1 cellular context compared by ENCODE assay signal in the genomic region with DNA sequence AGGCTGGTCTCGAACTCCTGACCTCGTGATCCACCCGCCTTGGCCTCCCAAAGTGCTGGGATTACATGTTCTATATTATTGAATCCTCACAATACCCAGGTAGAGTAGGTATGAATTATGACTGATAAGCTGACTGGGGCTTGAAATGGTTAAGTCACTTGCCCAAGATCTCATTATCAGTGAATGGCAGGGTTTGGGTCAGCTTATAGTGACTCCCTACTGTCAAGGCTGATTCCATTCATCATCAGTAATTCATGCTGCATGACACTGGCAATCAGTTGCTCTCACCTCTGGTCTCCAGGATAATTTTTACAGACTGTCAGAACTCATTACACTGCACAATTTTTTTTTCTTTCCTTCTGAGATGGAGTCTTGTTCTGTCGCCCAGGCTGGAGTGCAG.
A peak's percentile ranks its signal among the peaks of the same experiment; 100 is the strongest.
TF ChIP-seq lines count a peak whose summit lies in the region.

No MANE protein-coding gene starts in this region.

TF ChIP-seq in K562, 482 proteins besides CTCF, POLR2A, EP300 and RAD21 (continued from another document and continues in another):
- TF ChIP-seq ZBTB17 (CRISPR knock-in tag; IDR thresholded peaks at IDR 0.05) (no peak), ZBTB7A (IDR thresholded peaks at IDR 0.05; ENCODE audit: borderline replicate concordance, control insufficient read depth, low read depth, low read length) (no peak), ILK (tag; IDR thresholded peaks at IDR 0.05; ENCODE audit: borderline replicate concordance, low read depth) (no peak), SMARCA5 (IDR thresholded peaks at IDR 0.05) (no peak), MXI1 (IDR thresholded peaks at IDR 0.05; ENCODE audit: low read depth, low read length) (no peak), ZSCAN29 (IDR thresholded peaks at IDR 0.05) (no peak; the same call in 1 of the 2 replicates), ZC3H8 (IDR thresholded peaks at IDR 0.05) (no peak), IFI16 (CRISPR knock-in tag; IDR thresholded peaks at IDR 0.05) (no peak), KLF10 (CRISPR knock-in tag; IDR thresholded peaks at IDR 0.05) (no peak), RHOXF2B (CRISPR knock-in tag; conservative IDR thresholded peaks at IDR 0.05) (no peak), ZC3H11A (IDR thresholded peaks at IDR 0.05; ENCODE audit: low read depth, low read length) (no peak), ZNF644 (tag; IDR thresholded peaks at IDR 0.05; ENCODE audit: low read depth) (no peak), ZNF224 (CRISPR knock-in tag; IDR thresholded peaks at IDR 0.05) (no peak), ILF3 (IDR thresholded peaks at IDR 0.05; ENCODE audit: borderline replicate concordance) (no peak), ZNF696 (CRISPR knock-in tag; conservative IDR thresholded peaks at IDR 0.05) (no peak), DIDO1 (tag; IDR thresholded peaks at IDR 0.05; ENCODE audit: low read depth) (no peak), HIVEP1 (CRISPR knock-in tag; IDR thresholded peaks at IDR 0.05) (no peak), DNMT1 (IDR thresholded peaks at IDR 0.05) (no peak), MAZ (CRISPR knock-in tag; conservative IDR thresholded peaks at IDR 0.05 in 1 of 2, IDR thresholded peaks at IDR 0.05 in 1 of 2) (no peak), SMAD3 (CRISPR knock-in tag; conservative IDR thresholded peaks at IDR 0.05) (no peak), SMARCE1 (IDR thresholded peaks at IDR 0.05) (peak; percentile 79; the same call in 1 of the 2 replicates), HCFC1 (IDR thresholded peaks at IDR 0.05; ENCODE audit: low read depth, low read length) (no peak), TAF9B (IDR thresholded peaks at IDR 0.05; ENCODE audit: partially characterized antibody) (peak; percentile 17), POLR3A (IDR thresholded peaks at IDR 0.05; ENCODE audit: borderline replicate concordance, extremely low read depth, insufficient read depth, insufficient read length) (no peak), SRSF3 (IDR thresholded peaks at IDR 0.05; ENCODE audit: insufficient read depth, low read length) (no peak)
- TF ChIP-seq, protein P1, sequence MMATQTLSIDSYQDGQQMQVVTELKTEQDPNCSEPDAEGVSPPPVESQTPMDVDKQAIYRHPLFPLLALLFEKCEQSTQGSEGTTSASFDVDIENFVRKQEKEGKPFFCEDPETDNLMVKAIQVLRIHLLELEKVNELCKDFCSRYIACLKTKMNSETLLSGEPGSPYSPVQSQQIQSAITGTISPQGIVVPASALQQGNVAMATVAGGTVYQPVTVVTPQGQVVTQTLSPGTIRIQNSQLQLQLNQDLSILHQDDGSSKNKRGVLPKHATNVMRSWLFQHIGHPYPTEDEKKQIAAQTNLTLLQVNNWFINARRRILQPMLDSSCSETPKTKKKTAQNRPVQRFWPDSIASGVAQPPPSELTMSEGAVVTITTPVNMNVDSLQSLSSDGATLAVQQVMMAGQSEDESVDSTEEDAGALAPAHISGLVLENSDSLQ (IDR thresholded peaks at IDR 0.05), result peak; percentile 95
- TF ChIP-seq, protein P2, sequence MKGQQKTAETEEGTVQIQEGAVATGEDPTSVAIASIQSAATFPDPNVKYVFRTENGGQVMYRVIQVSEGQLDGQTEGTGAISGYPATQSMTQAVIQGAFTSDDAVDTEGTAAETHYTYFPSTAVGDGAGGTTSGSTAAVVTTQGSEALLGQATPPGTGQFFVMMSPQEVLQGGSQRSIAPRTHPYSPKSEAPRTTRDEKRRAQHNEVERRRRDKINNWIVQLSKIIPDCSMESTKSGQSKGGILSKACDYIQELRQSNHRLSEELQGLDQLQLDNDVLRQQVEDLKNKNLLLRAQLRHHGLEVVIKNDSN (CRISPR knock-in tag; IDR thresholded peaks at IDR 0.05), result no peak
- TF ChIP-seq, protein P3, sequence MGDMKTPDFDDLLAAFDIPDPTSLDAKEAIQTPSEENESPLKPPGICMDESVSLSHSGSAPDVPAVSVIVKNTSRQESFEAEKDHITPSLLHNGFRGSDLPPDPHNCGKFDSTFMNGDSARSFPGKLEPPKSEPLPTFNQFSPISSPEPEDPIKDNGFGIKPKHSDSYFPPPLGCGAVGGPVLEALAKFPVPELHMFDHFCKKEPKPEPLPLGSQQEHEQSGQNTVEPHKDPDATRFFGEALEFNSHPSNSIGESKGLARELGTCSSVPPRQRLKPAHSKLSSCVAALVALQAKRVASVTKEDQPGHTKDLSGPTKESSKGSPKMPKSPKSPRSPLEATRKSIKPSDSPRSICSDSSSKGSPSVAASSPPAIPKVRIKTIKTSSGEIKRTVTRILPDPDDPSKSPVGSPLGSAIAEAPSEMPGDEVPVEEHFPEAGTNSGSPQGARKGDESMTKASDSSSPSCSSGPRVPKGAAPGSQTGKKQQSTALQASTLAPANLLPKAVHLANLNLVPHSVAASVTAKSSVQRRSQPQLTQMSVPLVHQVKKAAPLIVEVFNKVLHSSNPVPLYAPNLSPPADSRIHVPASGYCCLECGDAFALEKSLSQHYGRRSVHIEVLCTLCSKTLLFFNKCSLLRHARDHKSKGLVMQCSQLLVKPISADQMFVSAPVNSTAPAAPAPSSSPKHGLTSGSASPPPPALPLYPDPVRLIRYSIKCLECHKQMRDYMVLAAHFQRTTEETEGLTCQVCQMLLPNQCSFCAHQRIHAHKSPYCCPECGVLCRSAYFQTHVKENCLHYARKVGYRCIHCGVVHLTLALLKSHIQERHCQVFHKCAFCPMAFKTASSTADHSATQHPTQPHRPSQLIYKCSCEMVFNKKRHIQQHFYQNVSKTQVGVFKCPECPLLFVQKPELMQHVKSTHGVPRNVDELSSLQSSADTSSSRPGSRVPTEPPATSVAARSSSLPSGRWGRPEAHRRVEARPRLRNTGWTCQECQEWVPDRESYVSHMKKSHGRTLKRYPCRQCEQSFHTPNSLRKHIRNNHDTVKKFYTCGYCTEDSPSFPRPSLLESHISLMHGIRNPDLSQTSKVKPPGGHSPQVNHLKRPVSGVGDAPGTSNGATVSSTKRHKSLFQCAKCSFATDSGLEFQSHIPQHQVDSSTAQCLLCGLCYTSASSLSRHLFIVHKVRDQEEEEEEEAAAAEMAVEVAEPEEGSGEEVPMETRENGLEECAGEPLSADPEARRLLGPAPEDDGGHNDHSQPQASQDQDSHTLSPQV (IDR thresholded peaks at IDR 0.05), result 0 out of 2 replicates have a peak, but pooled peaks have one; percentile 32
- TF ChIP-seq, protein P4, sequence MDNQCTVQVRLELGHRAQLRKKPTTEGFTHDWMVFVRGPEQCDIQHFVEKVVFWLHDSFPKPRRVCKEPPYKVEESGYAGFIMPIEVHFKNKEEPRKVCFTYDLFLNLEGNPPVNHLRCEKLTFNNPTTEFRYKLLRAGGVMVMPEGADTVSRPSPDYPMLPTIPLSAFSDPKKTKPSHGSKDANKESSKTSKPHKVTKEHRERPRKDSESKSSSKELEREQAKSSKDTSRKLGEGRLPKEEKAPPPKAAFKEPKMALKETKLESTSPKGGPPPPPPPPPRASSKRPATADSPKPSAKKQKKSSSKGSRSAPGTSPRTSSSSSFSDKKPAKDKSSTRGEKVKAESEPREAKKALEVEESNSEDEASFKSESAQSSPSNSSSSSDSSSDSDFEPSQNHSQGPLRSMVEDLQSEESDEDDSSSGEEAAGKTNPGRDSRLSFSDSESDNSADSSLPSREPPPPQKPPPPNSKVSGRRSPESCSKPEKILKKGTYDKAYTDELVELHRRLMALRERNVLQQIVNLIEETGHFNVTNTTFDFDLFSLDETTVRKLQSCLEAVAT (IDR thresholded peaks at IDR 0.05), result no peak
- TF ChIP-seq, protein P5, sequence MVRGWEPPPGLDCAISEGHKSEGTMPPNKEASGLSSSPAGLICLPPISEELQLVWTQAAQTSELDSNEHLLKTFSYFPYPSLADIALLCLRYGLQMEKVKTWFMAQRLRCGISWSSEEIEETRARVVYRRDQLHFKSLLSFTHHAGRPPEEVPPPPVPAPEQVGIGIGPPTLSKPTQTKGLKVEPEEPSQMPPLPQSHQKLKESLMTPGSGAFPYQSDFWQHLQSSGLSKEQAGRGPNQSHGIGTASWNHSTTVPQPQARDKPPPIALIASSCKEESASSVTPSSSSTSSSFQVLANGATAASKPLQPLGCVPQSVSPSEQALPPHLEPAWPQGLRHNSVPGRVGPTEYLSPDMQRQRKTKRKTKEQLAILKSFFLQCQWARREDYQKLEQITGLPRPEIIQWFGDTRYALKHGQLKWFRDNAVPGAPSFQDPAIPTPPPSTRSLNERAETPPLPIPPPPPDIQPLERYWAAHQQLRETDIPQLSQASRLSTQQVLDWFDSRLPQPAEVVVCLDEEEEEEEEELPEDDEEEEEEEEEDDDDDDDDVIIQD (CRISPR knock-in tag; IDR thresholded peaks at IDR 0.05), result no peak
- TF ChIP-seq, protein P6, sequence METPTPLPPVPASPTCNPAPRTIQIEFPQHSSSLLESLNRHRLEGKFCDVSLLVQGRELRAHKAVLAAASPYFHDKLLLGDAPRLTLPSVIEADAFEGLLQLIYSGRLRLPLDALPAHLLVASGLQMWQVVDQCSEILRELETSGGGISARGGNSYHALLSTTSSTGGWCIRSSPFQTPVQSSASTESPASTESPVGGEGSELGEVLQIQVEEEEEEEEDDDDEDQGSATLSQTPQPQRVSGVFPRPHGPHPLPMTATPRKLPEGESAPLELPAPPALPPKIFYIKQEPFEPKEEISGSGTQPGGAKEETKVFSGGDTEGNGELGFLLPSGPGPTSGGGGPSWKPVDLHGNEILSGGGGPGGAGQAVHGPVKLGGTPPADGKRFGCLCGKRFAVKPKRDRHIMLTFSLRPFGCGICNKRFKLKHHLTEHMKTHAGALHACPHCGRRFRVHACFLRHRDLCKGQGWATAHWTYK (CRISPR knock-in tag; IDR thresholded peaks at IDR 0.05), result no peak
- TF ChIP-seq, protein P7, sequence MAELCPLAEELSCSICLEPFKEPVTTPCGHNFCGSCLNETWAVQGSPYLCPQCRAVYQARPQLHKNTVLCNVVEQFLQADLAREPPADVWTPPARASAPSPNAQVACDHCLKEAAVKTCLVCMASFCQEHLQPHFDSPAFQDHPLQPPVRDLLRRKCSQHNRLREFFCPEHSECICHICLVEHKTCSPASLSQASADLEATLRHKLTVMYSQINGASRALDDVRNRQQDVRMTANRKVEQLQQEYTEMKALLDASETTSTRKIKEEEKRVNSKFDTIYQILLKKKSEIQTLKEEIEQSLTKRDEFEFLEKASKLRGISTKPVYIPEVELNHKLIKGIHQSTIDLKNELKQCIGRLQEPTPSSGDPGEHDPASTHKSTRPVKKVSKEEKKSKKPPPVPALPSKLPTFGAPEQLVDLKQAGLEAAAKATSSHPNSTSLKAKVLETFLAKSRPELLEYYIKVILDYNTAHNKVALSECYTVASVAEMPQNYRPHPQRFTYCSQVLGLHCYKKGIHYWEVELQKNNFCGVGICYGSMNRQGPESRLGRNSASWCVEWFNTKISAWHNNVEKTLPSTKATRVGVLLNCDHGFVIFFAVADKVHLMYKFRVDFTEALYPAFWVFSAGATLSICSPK (IDR thresholded peaks at IDR 0.05; ENCODE audit: borderline replicate concordance), result no peak
- TF ChIP-seq, protein P8, sequence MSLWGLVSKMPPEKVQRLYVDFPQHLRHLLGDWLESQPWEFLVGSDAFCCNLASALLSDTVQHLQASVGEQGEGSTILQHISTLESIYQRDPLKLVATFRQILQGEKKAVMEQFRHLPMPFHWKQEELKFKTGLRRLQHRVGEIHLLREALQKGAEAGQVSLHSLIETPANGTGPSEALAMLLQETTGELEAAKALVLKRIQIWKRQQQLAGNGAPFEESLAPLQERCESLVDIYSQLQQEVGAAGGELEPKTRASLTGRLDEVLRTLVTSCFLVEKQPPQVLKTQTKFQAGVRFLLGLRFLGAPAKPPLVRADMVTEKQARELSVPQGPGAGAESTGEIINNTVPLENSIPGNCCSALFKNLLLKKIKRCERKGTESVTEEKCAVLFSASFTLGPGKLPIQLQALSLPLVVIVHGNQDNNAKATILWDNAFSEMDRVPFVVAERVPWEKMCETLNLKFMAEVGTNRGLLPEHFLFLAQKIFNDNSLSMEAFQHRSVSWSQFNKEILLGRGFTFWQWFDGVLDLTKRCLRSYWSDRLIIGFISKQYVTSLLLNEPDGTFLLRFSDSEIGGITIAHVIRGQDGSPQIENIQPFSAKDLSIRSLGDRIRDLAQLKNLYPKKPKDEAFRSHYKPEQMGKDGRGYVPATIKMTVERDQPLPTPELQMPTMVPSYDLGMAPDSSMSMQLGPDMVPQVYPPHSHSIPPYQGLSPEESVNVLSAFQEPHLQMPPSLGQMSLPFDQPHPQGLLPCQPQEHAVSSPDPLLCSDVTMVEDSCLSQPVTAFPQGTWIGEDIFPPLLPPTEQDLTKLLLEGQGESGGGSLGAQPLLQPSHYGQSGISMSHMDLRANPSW (CRISPR knock-in tag; IDR thresholded peaks at IDR 0.05), result no peak
- TF ChIP-seq, protein P9, sequence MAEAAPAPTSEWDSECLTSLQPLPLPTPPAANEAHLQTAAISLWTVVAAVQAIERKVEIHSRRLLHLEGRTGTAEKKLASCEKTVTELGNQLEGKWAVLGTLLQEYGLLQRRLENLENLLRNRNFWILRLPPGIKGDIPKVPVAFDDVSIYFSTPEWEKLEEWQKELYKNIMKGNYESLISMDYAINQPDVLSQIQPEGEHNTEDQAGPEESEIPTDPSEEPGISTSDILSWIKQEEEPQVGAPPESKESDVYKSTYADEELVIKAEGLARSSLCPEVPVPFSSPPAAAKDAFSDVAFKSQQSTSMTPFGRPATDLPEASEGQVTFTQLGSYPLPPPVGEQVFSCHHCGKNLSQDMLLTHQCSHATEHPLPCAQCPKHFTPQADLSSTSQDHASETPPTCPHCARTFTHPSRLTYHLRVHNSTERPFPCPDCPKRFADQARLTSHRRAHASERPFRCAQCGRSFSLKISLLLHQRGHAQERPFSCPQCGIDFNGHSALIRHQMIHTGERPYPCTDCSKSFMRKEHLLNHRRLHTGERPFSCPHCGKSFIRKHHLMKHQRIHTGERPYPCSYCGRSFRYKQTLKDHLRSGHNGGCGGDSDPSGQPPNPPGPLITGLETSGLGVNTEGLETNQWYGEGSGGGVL (CRISPR knock-in tag; IDR thresholded peaks at IDR 0.05), result no peak
- TF ChIP-seq, protein P10, sequence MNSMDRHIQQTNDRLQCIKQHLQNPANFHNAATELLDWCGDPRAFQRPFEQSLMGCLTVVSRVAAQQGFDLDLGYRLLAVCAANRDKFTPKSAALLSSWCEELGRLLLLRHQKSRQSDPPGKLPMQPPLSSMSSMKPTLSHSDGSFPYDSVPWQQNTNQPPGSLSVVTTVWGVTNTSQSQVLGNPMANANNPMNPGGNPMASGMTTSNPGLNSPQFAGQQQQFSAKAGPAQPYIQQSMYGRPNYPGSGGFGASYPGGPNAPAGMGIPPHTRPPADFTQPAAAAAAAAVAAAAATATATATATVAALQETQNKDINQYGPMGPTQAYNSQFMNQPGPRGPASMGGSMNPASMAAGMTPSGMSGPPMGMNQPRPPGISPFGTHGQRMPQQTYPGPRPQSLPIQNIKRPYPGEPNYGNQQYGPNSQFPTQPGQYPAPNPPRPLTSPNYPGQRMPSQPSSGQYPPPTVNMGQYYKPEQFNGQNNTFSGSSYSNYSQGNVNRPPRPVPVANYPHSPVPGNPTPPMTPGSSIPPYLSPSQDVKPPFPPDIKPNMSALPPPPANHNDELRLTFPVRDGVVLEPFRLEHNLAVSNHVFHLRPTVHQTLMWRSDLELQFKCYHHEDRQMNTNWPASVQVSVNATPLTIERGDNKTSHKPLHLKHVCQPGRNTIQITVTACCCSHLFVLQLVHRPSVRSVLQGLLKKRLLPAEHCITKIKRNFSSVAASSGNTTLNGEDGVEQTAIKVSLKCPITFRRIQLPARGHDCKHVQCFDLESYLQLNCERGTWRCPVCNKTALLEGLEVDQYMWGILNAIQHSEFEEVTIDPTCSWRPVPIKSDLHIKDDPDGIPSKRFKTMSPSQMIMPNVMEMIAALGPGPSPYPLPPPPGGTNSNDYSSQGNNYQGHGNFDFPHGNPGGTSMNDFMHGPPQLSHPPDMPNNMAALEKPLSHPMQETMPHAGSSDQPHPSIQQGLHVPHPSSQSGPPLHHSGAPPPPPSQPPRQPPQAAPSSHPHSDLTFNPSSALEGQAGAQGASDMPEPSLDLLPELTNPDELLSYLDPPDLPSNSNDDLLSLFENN (IDR thresholded peaks at IDR 0.05; ENCODE audit: low read depth in 2 of 2, low read length in 2 of 2), result peak in 1 of 2 experiments; percentile 74; a peak in 2 of 4 replicates
